18 cellular contexts compared by ENCODE assay signal in the genomic region with DNA sequence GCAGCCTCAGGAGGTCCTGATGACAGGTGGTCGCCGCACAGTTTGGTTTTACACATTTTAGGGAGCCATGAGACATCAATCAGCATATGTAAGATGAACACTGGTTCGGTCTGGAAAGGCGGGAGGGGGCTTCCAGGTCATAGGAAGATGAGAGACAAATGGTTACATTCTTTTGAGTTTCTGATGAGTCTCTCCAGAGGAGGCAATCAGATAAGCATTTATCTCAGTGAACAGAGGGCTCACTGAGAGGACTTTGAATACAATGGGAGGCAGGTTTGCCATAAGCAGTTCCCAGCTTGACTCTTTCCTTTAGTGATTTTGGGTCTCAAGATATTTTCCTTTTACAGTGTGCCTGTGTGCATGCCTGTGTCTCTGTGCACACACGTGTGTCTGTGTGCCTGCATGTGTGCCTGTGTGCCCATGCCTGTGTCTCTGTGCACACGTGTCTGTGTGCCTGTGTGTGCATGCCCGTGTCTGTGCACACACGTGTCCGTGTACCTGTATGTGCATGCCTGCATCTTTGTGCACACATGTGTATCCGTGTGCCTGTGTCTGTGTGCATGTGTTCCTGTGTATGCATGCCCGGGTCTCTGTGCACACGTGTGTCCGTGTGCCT. TPM values are rescaled to one million over a fixed set of nuclear protein-coding genes. Genes with fewer than 3 reads are reported as not detected.
A peak's percentile ranks its signal among the peaks of the same experiment; 100 is the strongest.
DNase-seq lines count a peak whose midpoint lies in the region; ATAC-seq and TF ChIP-seq lines count a peak whose summit lies in the region.
"Had no signal": no experiment of that assay in that cellular context is flagged by ENCODE, and none has a peak within 500 bp of the region (broad histone marks: within the 10 kb centered on the region; RNA-seq: fewer than 3 reads in every experiment).

No MANE protein-coding gene starts in this region.

- TF ChIP-seq POLR2A in erythroblast (IDR thresholded peaks at IDR 0.05; ENCODE audit: low read length), result no peak

- ATAC-seq in Right ventricle myocardium superior (ENCODE audit: poor library complexity) (no peak), heart right ventricle (no peak), upper lobe of right lung (no peak)
- ATAC-seq in stimulated activated naive B cell treated with anti-CD40 and anti-IgM and Interleukin-4, amounts not matched to agents 10 μg/mL and 1 μg/mL and 100 μg/mL, for 72 hours (replicated peaks), result no peak
- ATAC-seq: activated CD8-positive, alpha-beta T cell treated with anti-CD3 and anti-CD28 coated beads for 36 hours; activated T-helper 17 cell treated with anti-CD3 and anti-CD28 coated beads, Interleukin-2, amount 50 U/mL, for 72 hours had no signal

- H3K27me3 ChIP-seq in heart right ventricle (no peaks in the 10 kb centered on the region), upper lobe of right lung (no peaks in the 10 kb centered on the region)
- H3K27me3 ChIP-seq: esophagus muscularis mucosa, SJCRH30 had no signal

- TF ChIP-seq CTCF in heart right ventricle (IDR thresholded peaks at IDR 0.05), result no peak
- TF ChIP-seq CTCF in mesothelial cell of epicardium (IDR thresholded peaks at IDR 0.05; ENCODE audit: unreplicated experiment), result no peak
- no peak for TF ChIP-seq CTCF in upper lobe of right lung (IDR thresholded peaks at IDR 0.05)

- DNase-seq in Right ventricle myocardium superior, result peak; percentile 24
- no peak for DNase-seq in heart right ventricle
- DNase-seq in SK-MEL-5 (ENCODE audit: low read depth, low spot score), result peak; percentile 11
- DNase-seq in erythroblast (lab: John Stamatoyannopoulos, UW), result peak; percentile 41 to 73
- no peak for DNase-seq in stimulated activated naive B cell treated with anti-CD40 and anti-IgM and Interleukin-4, amounts not matched to agents 10 μg/mL and 1 μg/mL and 100 μg/mL, for 72 hours
- DNase-seq in mesothelial cell of epicardium (ENCODE audit: low spot score in 2 of 2, unreplicated experiment in 2 of 2), result no peak
- DNase-seq in cerebellar cortex (ENCODE audit: low spot score), result no peak
- no peak for DNase-seq in upper lobe of right lung
- DNase-seq: activated CD8-positive, alpha-beta T cell treated with anti-CD3 and anti-CD28 coated beads for 36 hours; cortex of kidney; H7; mammary epithelial cell; NCI-H1694; SJCRH30 had no signal

- H3K36me3 ChIP-seq in heart right ventricle (no peaks in the 10 kb centered on the region), upper lobe of right lung (no peaks in the 10 kb centered on the region)
- H3K36me3 ChIP-seq: esophagus muscularis mucosa, SJCRH30 had no signal

- H3K4me1 ChIP-seq in heart right ventricle, result peaks cover 0 to 22% (median 12%) of the 10 kb centered on the region in 9 donors
- H3K4me1 ChIP-seq in upper lobe of right lung, result peaks cover 9% of the 10 kb centered on the region
- H3K4me1 ChIP-seq: SJCRH30 had no signal

- 76 to 79% methylated on average over 13 of the region's 13 CpGs for WGBS in heart right ventricle, 2 donors

- H3K4me3 Mint-ChIP-seq in stimulated activated naive B cell treated with anti-CD40 and anti-IgM and Interleukin-4, amounts not matched to agents 10 μg/mL and 1 μg/mL and 100 μg/mL, for 72 hours, result peak overlapping the region in 1 of 2 donors; percentile 20
- no peak overlapping the region for H3K4me3 Mint-ChIP-seq in mesothelial cell of epicardium
- H3K4me3 Mint-ChIP-seq: activated CD8-positive, alpha-beta T cell treated with anti-CD3 and anti-CD28 coated beads for 36 hours had no signal

- H3K4me3 ChIP-seq in heart right ventricle, result no peak overlapping the region
- no peak overlapping the region for H3K4me3 ChIP-seq in upper lobe of right lung
- H3K4me3 ChIP-seq: esophagus muscularis mucosa, SJCRH30 had no signal

- intact Hi-C loops in Right ventricle myocardium superior (cut with DNase I) (no loop called here), heart right ventricle (cut with DNase I) (no loop called here), upper lobe of right lung (cut with DNase I) (no loop called here)

- peak overlapping the region; percentile 31 for H3K27ac Mint-ChIP-seq in stimulated activated naive B cell treated with anti-CD40 and anti-IgM and Interleukin-4, amounts not matched to agents 10 μg/mL and 1 μg/mL and 100 μg/mL, for 72 hours
- no peak overlapping the region for H3K27ac Mint-ChIP-seq in mesothelial cell of epicardium
- H3K27ac Mint-ChIP-seq: activated CD8-positive, alpha-beta T cell treated with anti-CD3 and anti-CD28 coated beads for 36 hours had no signal

- peaks cover 6 to 15% of the 10 kb centered on the region in 2 donors for H3K4me1 Mint-ChIP-seq in stimulated activated naive B cell treated with anti-CD40 and anti-IgM and Interleukin-4, amounts not matched to agents 10 μg/mL and 1 μg/mL and 100 μg/mL, for 72 hours
- H3K4me1 Mint-ChIP-seq in mesothelial cell of epicardium, result peaks cover 3% of the 10 kb centered on the region
- H3K4me1 Mint-ChIP-seq: activated T-helper 17 cell treated with anti-CD3 and anti-CD28 coated beads, Interleukin-2, amount 50 U/mL, for 72 hours had no signal

- in situ Hi-C loops in SK-MEL-5 (cut with HindIII; ENCODE audit: low pct_unique_long_range_greater_than_20kb, low sequenced_read_pairs), result no loop called here

- H3K9me3 ChIP-seq in heart right ventricle (peaks cover 0 to 4% (median 0%) of the 10 kb centered on the region in 11 donors), upper lobe of right lung (no peaks in the 10 kb centered on the region)
- H3K9me3 ChIP-seq: esophagus muscularis mucosa, SJCRH30 had no signal

- H3K27ac ChIP-seq in heart right ventricle (peak overlapping the region in 1 of 10 donors; percentile 16), upper lobe of right lung (no peak overlapping the region)
- H3K27ac ChIP-seq: SJCRH30 had no signal

- peaks cover 0 to 2% of the 10 kb centered on the region in 2 donors for H3K36me3 Mint-ChIP-seq in stimulated activated naive B cell treated with anti-CD40 and anti-IgM and Interleukin-4, amounts not matched to agents 10 μg/mL and 1 μg/mL and 100 μg/mL, for 72 hours
- no peaks in the 10 kb centered on the region for H3K36me3 Mint-ChIP-seq in mesothelial cell of epicardium

- H3K27me3 Mint-ChIP-seq in stimulated activated naive B cell treated with anti-CD40 and anti-IgM and Interleukin-4, amounts not matched to agents 10 μg/mL and 1 μg/mL and 100 μg/mL, for 72 hours, result peaks cover 2 to 14% of the 10 kb centered on the region in 2 donors
- no peaks in the 10 kb centered on the region for H3K27me3 Mint-ChIP-seq in mesothelial cell of epicardium (ENCODE audit: low read depth)
- H3K27me3 Mint-ChIP-seq: activated T-helper 17 cell treated with anti-CD3 and anti-CD28 coated beads, Interleukin-2, amount 50 U/mL, for 72 hours had no signal

- no peaks in the 10 kb centered on the region for H3K9me3 Mint-ChIP-seq in stimulated activated naive B cell treated with anti-CD40 and anti-IgM and Interleukin-4, amounts not matched to agents 10 μg/mL and 1 μg/mL and 100 μg/mL, for 72 hours
- H3K9me3 Mint-ChIP-seq in mesothelial cell of epicardium, result no peaks in the 10 kb centered on the region
- H3K9me3 Mint-ChIP-seq: activated T-helper 17 cell treated with anti-CD3 and anti-CD28 coated beads, Interleukin-2, amount 50 U/mL, for 72 hours had no signal

RNA-seq across cellular contexts. Expression of a gene that starts 35.5 kb away (rescaled TPM):
- total RNA-seq in Right ventricle myocardium superior, result 6.9 TPM
- total RNA-seq in heart right ventricle, result 10 to 100 TPM in 2 of 10 donors, 1 to 10 TPM in 8; 2.4 to 11.1 (median 5.5) TPM
- 10 to 100 TPM in 1 of 2 donors, 1 to 10 TPM in 1; 8.6 to 12.9 TPM for polyA plus RNA-seq in heart right ventricle
- total RNA-seq in SK-MEL-5 (2014; rRNA removed; shearing (Covaris generic)), result 0.48 and 0.67 TPM in 2 replicates
- polyA plus RNA-seq in SK-MEL-5 (2015; cell fraction: cytosol; rRNA removed), result 2.6 and 3.0 TPM in 2 replicates
- 3.8 TPM in 2 replicates for polyA plus RNA-seq in SK-MEL-5 (2015; cell fraction: nucleus; rRNA removed)
- 1.1 to 1.7 TPM (median 1.6 TPM) in 3 replicates for total RNA-seq in mesothelial cell of epicardium
- total RNA-seq in upper lobe of right lung, result 43.6 TPM
- total RNA-seq: SJCRH30 had no signal

RNA-seq across cellular contexts. Expression of a gene that starts 56.5 kb away (rescaled TPM):
- 0.13 TPM for total RNA-seq in Right ventricle myocardium superior
- total RNA-seq in heart right ventricle, result under 1 TPM in 6 of 10 donors, not detected in 4; 0.09 to 0.79 (median 0.22) TPM
- polyA plus RNA-seq in heart right ventricle, result under 1 TPM; 0.01 to 0.22 TPM
- total RNA-seq in SK-MEL-5 (2014; rRNA removed; shearing (Covaris generic)), result not detected in 2 replicates
- 0.01 TPM in 1 of 2 replicates, not detected in the other for polyA plus RNA-seq in SK-MEL-5 (2015; cell fraction: cytosol; rRNA removed)
- polyA plus RNA-seq in SK-MEL-5 (2015; cell fraction: nucleus; rRNA removed), result not detected in 2 replicates
- 0.20 to 0.41 TPM (median 0.34 TPM) in 3 replicates for total RNA-seq in mesothelial cell of epicardium
- 0.09 TPM for total RNA-seq in upper lobe of right lung
- total RNA-seq: astrocyte, NCI-H460, SJCRH30 had no signal
- polyA plus RNA-seq: mammary epithelial cell had no signal

Comparison
In these comparisons a context has a peak if more than half of its experiments do, and no peak if none do; other contexts are left out.
1. DNase-seq: peak in Right ventricle myocardium superior (single experiment), SK-MEL-5 (single experiment) and erythroblast (2 of 2); none in heart right ventricle (0 of 2), stimulated activated naive B cell treated with anti-CD40 and anti-IgM and Interleukin-4, amounts not matched to agents 10 μg/mL and 1 μg/mL and 100 μg/mL, for 72 hours (single experiment), mesothelial cell of epicardium (0 of 2), cerebellar cortex (single experiment) and upper lobe of right lung (single experiment).